In genomic region chr2:158637357-158637756, GRCh38 we compare ENCODE assay signal across 18 cellular contexts.
"Had no signal": no experiment of that assay in that cellular context is flagged by ENCODE, and none has a peak within 500 bp of the region (broad histone marks: within the 10 kb centered on the region; RNA-seq: fewer than 3 reads in every experiment).

No MANE protein-coding gene starts in this region.

- H3K27me3 Mint-ChIP-seq: activated T-helper 17 cell treated with anti-CD3 and anti-CD28 coated beads, Interleukin-2, amount 50 U/mL, for 72 hours; brain; central memory CD8-positive, alpha-beta T cell; stimulated activated naive B cell treated with anti-CD40 and anti-IgM and Interleukin-4, amounts not matched to agents 10 μg/mL and 1 μg/mL and 100 μg/mL, for 72 hours had no signal

- ATAC-seq: activated CD8-positive, alpha-beta T cell treated with anti-CD3 and anti-CD28 coated beads, Interleukin-2, amount 10 ng/mL, durations not matched to agents 7 days and 5 days; activated T-helper 17 cell treated with anti-CD3 and anti-CD28 coated beads, Interleukin-2, amount 50 U/mL, for 72 hours; esophagus mucosa; heart left ventricle; left ventricle myocardium superior; right cardiac atrium; stimulated activated naive B cell treated with anti-CD40 and anti-IgM and Interleukin-4, amounts not matched to agents 10 μg/mL and 1 μg/mL and 100 μg/mL, for 72 hours had no signal

- DNase-seq: activated CD4-positive, alpha-beta T cell treated with anti-CD3 and anti-CD28 coated beads for 48 hours; activated CD8-positive, alpha-beta T cell treated with anti-CD3 and anti-CD28 coated beads, Interleukin-2, amount 10 ng/mL, durations not matched to agents 7 days and 5 days; activated naive CD4-positive, alpha-beta T cell treated with anti-CD3 and anti-CD28 coated beads for 36 hours; amniotic stem cell; heart left ventricle; kidney; left ventricle myocardium superior; right cardiac atrium; spleen; stimulated activated CD4-positive, alpha-beta T cell treated with anti-CD3 and anti-CD28 coated beads, Interleukin-1b, Interleukin-23, amount 100 ng/mL, for 48 hours; stimulated activated naive B cell treated with anti-CD40 and anti-IgM and Interleukin-4, amounts not matched to agents 10 μg/mL and 1 μg/mL and 100 μg/mL, for 72 hours; transverse colon had no signal

- H3K4me1 Mint-ChIP-seq: activated T-helper 17 cell treated with anti-CD3 and anti-CD28 coated beads, Interleukin-2, amount 50 U/mL, for 72 hours; central memory CD8-positive, alpha-beta T cell had no signal

- H3K27ac Mint-ChIP-seq: activated CD8-positive, alpha-beta T cell treated with anti-CD3 and anti-CD28 coated beads, Interleukin-2, amount 10 ng/mL, durations not matched to agents 7 days and 5 days; activated naive CD4-positive, alpha-beta T cell treated with anti-CD3 and anti-CD28 coated beads for 36 hours; activated T-helper 17 cell treated with anti-CD3 and anti-CD28 coated beads, Interleukin-2, amount 50 U/mL, for 72 hours; stimulated activated naive B cell treated with anti-CD40 and anti-IgM and Interleukin-4, amounts not matched to agents 10 μg/mL and 1 μg/mL and 100 μg/mL, for 72 hours had no signal

- H3K4me1 ChIP-seq: spleen, transverse colon had no signal

- H3K27ac ChIP-seq: heart left ventricle, neutrophil, SK-N-MC, spleen, transverse colon had no signal

- H3K9me3 ChIP-seq: heart left ventricle, neutrophil, spleen, transverse colon had no signal

- H3K9me3 Mint-ChIP-seq: activated naive CD4-positive, alpha-beta T cell treated with anti-CD3 and anti-CD28 coated beads for 36 hours; activated T-helper 17 cell treated with anti-CD3 and anti-CD28 coated beads, Interleukin-2, amount 50 U/mL, for 72 hours; brain; central memory CD8-positive, alpha-beta T cell had no signal

- H3K27me3 ChIP-seq: heart left ventricle, neutrophil, spleen, transverse colon had no signal

- H3K4me3 Mint-ChIP-seq: activated CD8-positive, alpha-beta T cell treated with anti-CD3 and anti-CD28 coated beads, Interleukin-2, amount 10 ng/mL, durations not matched to agents 7 days and 5 days; activated naive CD4-positive, alpha-beta T cell treated with anti-CD3 and anti-CD28 coated beads for 36 hours; activated T-helper 17 cell treated with anti-CD3 and anti-CD28 coated beads, Interleukin-2, amount 50 U/mL, for 72 hours; central memory CD8-positive, alpha-beta T cell; stimulated activated naive B cell treated with anti-CD40 and anti-IgM and Interleukin-4, amounts not matched to agents 10 μg/mL and 1 μg/mL and 100 μg/mL, for 72 hours had no signal

- H3K4me3 ChIP-seq: heart left ventricle, SK-N-MC, spleen, transverse colon had no signal
